Comparison of ENCODE assay signal across 7 cellular contexts in genomic region chr13:114148521-114148855, GRCh38. TPM values are rescaled to one million over a fixed set of nuclear protein-coding genes. Genes with fewer than 3 reads are reported as not detected.
A peak's percentile ranks its signal among the peaks of the same experiment; 100 is the strongest.
DNase-seq lines count a peak whose midpoint lies in the region; ATAC-seq, FAIRE-seq and TF ChIP-seq lines count a peak whose summit lies in the region.

No MANE protein-coding gene starts in this region.

- H3K9me3 ChIP-seq in upper lobe of right lung = no peaks in the 10 kb centered on the region
- no peaks in the 10 kb centered on the region for H3K9me3 ChIP-seq in gastroesophageal sphincter

- H3K4me1 ChIP-seq in upper lobe of right lung (peaks cover 10% of the 10 kb centered on the region), gastroesophageal sphincter (no peaks in the 10 kb centered on the region)

- TF ChIP-seq EP300 in gastroesophageal sphincter (IDR thresholded peaks at IDR 0.05) = no peak

- DNase-seq in GM19239 (ENCODE audit: insufficient read length, low spot score) = peak; percentile 60
- DNase-seq in T-helper 22 cell (ENCODE audit: low read depth) = peak; percentile 90
- peak; percentile 83 for DNase-seq in effector CD4-positive, alpha-beta T cell
- peak; percentile 51 for DNase-seq in upper lobe of right lung
- no peak for DNase-seq in H54 (ENCODE audit: insufficient read length, low spot score)

- H3K27me3 ChIP-seq in upper lobe of right lung (no peaks in the 10 kb centered on the region), gastroesophageal sphincter (no peaks in the 10 kb centered on the region)

- no peaks in the 10 kb centered on the region for H3K36me3 ChIP-seq in upper lobe of right lung
- no peaks in the 10 kb centered on the region for H3K36me3 ChIP-seq in gastroesophageal sphincter

- 60 to 85% methylated on average over 1 to 7 of the region's 8 CpGs for WGBS in gastroesophageal sphincter (ENCODE audit: low coverage in 1 of 2), 2 donors

- TF ChIP-seq POLR2A in gastroesophageal sphincter (IDR thresholded peaks at IDR 0.05) = no peak
- no peak for TF ChIP-seq POLR2A in H54 (IDR thresholded peaks at IDR 0.05; ENCODE audit: low read depth, low read length)

- TF ChIP-seq CTCF in upper lobe of right lung (IDR thresholded peaks at IDR 0.05) (no peak), gastroesophageal sphincter (IDR thresholded peaks at IDR 0.05) (no peak)

- no peak overlapping the region for H3K4me3 ChIP-seq in upper lobe of right lung
- H3K4me3 ChIP-seq in gastroesophageal sphincter = no peak overlapping the region

- H3K27ac ChIP-seq in upper lobe of right lung (no peak overlapping the region), gastroesophageal sphincter (no peak overlapping the region)

- peak; percentile 74 for ATAC-seq in HG03039 (IDR thresholded peaks at IDR 0.05; ENCODE audit: unreplicated experiment)
- ATAC-seq in upper lobe of right lung = peak; percentile 46
- no peak for ATAC-seq in gastroesophageal sphincter

- intact Hi-C loops in upper lobe of right lung (cut with DNase I) = no loop called here

- peak; percentile 82 for FAIRE-seq in GM19239 (lab: Jason Lieb, UNC)
- no peak for FAIRE-seq in H54 (lab: Jason Lieb, UNC)

RNA-seq across cellular contexts. Expression of gene RASA3, which starts 16.1 kb away (rescaled TPM):
- 17.3 TPM for total RNA-seq in upper lobe of right lung
- total RNA-seq in gastroesophageal sphincter = 10 to 100 TPM; 25.0 to 43.1 (median 30.2) TPM

RNA-seq across cellular contexts. Expression of gene CFAP97D2, which starts 30.6 kb away (rescaled TPM):
- total RNA-seq in upper lobe of right lung (not detected), gastroesophageal sphincter (not detected)
